Comparison of ENCODE assay signal across 20 cellular contexts in the genomic region with DNA sequence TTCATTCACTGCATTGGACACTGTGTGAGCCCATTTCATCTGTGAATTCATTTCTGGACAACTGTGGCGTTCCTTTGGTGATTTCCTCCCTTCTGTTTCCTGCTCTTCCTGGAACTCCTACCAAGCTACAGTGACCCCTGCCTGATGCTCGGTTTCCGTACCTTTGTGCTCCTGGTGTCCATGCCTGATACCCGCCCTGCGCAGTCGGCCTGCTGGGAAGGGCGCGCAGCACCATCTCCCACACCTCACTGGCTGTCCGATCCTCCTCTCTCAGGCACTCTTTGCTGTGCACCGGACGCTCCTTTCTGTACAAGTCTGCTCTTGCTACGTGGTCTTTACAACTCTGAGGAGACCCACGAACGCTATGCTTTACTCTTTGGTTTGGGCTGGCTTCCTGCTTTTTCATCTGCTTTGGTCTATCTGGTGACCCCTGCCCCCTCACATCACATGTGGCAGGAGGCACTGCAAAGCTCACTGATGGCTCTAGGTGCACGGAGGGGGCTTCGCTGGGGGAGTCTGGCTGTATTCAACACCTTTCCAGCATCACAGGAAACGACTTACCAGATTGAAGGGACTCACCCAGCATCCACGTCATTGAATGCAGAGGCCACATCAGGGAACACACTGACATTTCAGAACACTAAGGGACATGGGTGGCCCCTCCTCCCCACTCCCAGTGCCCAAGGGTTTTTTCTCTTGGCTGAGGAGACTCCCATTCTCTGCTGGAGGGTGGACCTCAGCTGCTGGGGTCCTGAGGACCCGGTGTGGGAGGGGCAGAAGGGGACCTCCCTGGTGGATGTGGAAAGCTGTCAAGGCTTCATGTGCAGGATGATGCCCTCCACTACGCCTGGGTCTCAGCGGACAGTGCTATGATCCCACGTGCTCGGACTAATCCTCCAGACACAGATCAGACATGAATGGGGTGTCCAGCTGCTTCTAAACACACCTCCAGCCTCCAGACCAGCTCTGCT. TPM values are rescaled to one million over a fixed set of nuclear protein-coding genes. Genes with fewer than 3 reads are reported as not detected.
A peak's percentile ranks its signal among the peaks of the same experiment; 100 is the strongest.
DNase-seq lines count a peak whose midpoint lies in the region; ATAC-seq, FAIRE-seq and TF ChIP-seq lines count a peak whose summit lies in the region.
"Had no signal": no experiment of that assay in that cellular context is flagged by ENCODE, and none has a peak within 500 bp of the region (broad histone marks: within the 10 kb centered on the region; RNA-seq: fewer than 3 reads in every experiment).

No MANE protein-coding gene starts in this region.

- H3K9me3 Mint-ChIP-seq in activated naive CD8-positive, alpha-beta T cell treated with anti-CD3 and anti-CD28 coated beads, Interleukin-2, amount 50 U/mL, for 24 hours = no peaks in the 10 kb centered on the region

- TF ChIP-seq CTCF in kidney (IDR thresholded peaks at IDR 0.05; ENCODE audit: borderline replicate concordance, extremely low read depth, insufficient read depth) (no peak), tibial artery (IDR thresholded peaks at IDR 0.05) (no peak), GM10266 (IDR thresholded peaks at IDR 0.05; ENCODE audit: control insufficient read depth, insufficient read depth, low read depth, missing control alignments) (no peak)

- intact Hi-C loops in left cardiac atrium (cut with DNase I) = loop anchor here in 1 of 2 donors (10.0 kb wide), 2 partner anchors 59 to 179 kb away; no protein-coding TSS in a partner anchor
- intact Hi-C loops in Right ventricle myocardium superior (cut with DNase I) = loop anchor here (5.0 kb wide), 1 partner anchor 56 kb away; no protein-coding TSS in a partner anchor
- intact Hi-C loops in kidney (cut with DNase I) = no loop called here
- intact Hi-C loops in tibial artery (cut with DNase I; ENCODE audit: low total_unique reads) = loop anchor here (2.0 to 10.0 kb wide), 2 partner anchors 61 to 209 kb away; partner anchors contain the start of gene TOLLIP

- H3K4me3 ChIP-seq in kidney (ENCODE audit: low read length in 2 of 2) (no peak overlapping the region), tibial artery (peak overlapping the region in 1 of 2 donors; percentile 16)
- H3K4me3 ChIP-seq: gastrocnemius medialis, stomach had no signal

- H3K27me3 ChIP-seq in tibial artery = no peaks in the 10 kb centered on the region
- H3K27me3 ChIP-seq: ascending aorta, gastrocnemius medialis, neutrophil, stomach had no signal

- peaks cover 0 to 22% of the 10 kb centered on the region in 2 donors for H3K4me1 ChIP-seq in kidney (ENCODE audit: control insufficient read depth in 1 of 2, insufficient read depth in 1 of 2, low read depth in 1 of 2, low read length in 2 of 2)
- H3K4me1 ChIP-seq in tibial artery = peaks cover 0 to 72% (median 53%) of the 10 kb centered on the region in 4 donors

- no peaks in the 10 kb centered on the region for H3K27me3 Mint-ChIP-seq in activated naive CD8-positive, alpha-beta T cell treated with anti-CD3 and anti-CD28 coated beads, Interleukin-2, amount 50 U/mL, for 24 hours
- H3K27me3 Mint-ChIP-seq: activated CD8-positive, alpha-beta memory T cell treated with anti-CD3 and anti-CD28 coated beads, Interleukin-2, amount 10 ng/mL, durations not matched to agents 7 days and 5 days had no signal

- no peaks in the 10 kb centered on the region for H3K36me3 Mint-ChIP-seq in activated naive CD8-positive, alpha-beta T cell treated with anti-CD3 and anti-CD28 coated beads, Interleukin-2, amount 50 U/mL, for 24 hours (ENCODE audit: low read depth)

- H3K9ac ChIP-seq in kidney (ENCODE audit: low read length in 2 of 2) = no peak overlapping the region

- peak; percentile 13 for DNase-seq in left cardiac atrium
- no peak for DNase-seq in Right ventricle myocardium superior
- no peak for DNase-seq in activated naive CD8-positive, alpha-beta T cell treated with anti-CD3 and anti-CD28 coated beads, Interleukin-2, amount 50 U/mL, for 24 hours
- DNase-seq in kidney = peak; percentile 44
- no peak for DNase-seq in tibial artery
- no peak for DNase-seq in NCI-H446 (lab: John Stamatoyannopoulos, UW)
- DNase-seq in GM10266 (ENCODE audit: extremely low spot score) = no peak
- no peak for DNase-seq in activated T-cell treated with anti-CD3 and anti-CD28 coated beads, Interleukin-2, amount 50 U/mL, for 1 hour
- DNase-seq: ACHN; activated CD4-positive, CD25-positive, alpha-beta regulatory T cell; activated CD8-positive, alpha-beta memory T cell treated with anti-CD3 and anti-CD28 coated beads, Interleukin-2, amount 10 ng/mL, durations not matched to agents 7 days and 5 days; activated gamma-delta T cell; cortex of kidney; gastrocnemius medialis; HCEC 1CT; NCI-H1436; NCI-H2171; stomach had no signal

- no peak for FAIRE-seq in kidney (lab: Jason Lieb, UNC)

- no peak overlapping the region for H3K27ac ChIP-seq in kidney (ENCODE audit: low read depth in 2 of 2, low read length in 2 of 2)
- peak overlapping the region; percentile 48 to 52 for H3K27ac ChIP-seq in tibial artery
- H3K27ac ChIP-seq: gastrocnemius medialis, neutrophil, stomach had no signal

- no peaks in the 10 kb centered on the region for H3K9me3 ChIP-seq in kidney (ENCODE audit: control insufficient read depth in 1 of 2, low read length in 2 of 2)
- H3K9me3 ChIP-seq in tibial artery = no peaks in the 10 kb centered on the region
- H3K9me3 ChIP-seq: ascending aorta, gastrocnemius medialis, neutrophil, stomach had no signal

- H3K4me3 Mint-ChIP-seq in activated naive CD8-positive, alpha-beta T cell treated with anti-CD3 and anti-CD28 coated beads, Interleukin-2, amount 50 U/mL, for 24 hours = no peak overlapping the region
- H3K4me3 Mint-ChIP-seq: activated CD8-positive, alpha-beta memory T cell treated with anti-CD3 and anti-CD28 coated beads, Interleukin-2, amount 10 ng/mL, durations not matched to agents 7 days and 5 days had no signal

- no peaks in the 10 kb centered on the region for H3K36me3 ChIP-seq in kidney (ENCODE audit: control insufficient read depth in 1 of 2, insufficient read depth in 2 of 2, low read length in 2 of 2)
- H3K36me3 ChIP-seq in tibial artery = no peaks in the 10 kb centered on the region
- H3K36me3 ChIP-seq: ascending aorta, gastrocnemius medialis, neutrophil, stomach had no signal

- ATAC-seq in left cardiac atrium (no peak), Right ventricle myocardium superior (ENCODE audit: poor library complexity) (no peak)
- ATAC-seq in activated naive CD8-positive, alpha-beta T cell treated with anti-CD3 and anti-CD28 coated beads, Interleukin-2, amount 50 U/mL, for 24 hours = no peak
- ATAC-seq: activated CD8-positive, alpha-beta memory T cell treated with anti-CD3 and anti-CD28 coated beads, Interleukin-2, amount 10 ng/mL, durations not matched to agents 7 days and 5 days had no signal

- peaks cover 56% of the 10 kb centered on the region for H3K4me1 Mint-ChIP-seq in activated naive CD8-positive, alpha-beta T cell treated with anti-CD3 and anti-CD28 coated beads, Interleukin-2, amount 50 U/mL, for 24 hours

- H3K27ac Mint-ChIP-seq in activated naive CD8-positive, alpha-beta T cell treated with anti-CD3 and anti-CD28 coated beads, Interleukin-2, amount 50 U/mL, for 24 hours = peak overlapping the region; percentile 71
- H3K27ac Mint-ChIP-seq: activated CD8-positive, alpha-beta memory T cell treated with anti-CD3 and anti-CD28 coated beads, Interleukin-2, amount 10 ng/mL, durations not matched to agents 7 days and 5 days had no signal

RNA-seq across cellular contexts. Expression of gene MOB2, which starts 27.0 kb away (rescaled TPM):
- total RNA-seq in left cardiac atrium (10 to 100 TPM; 36.6 to 44.0 TPM), Right ventricle myocardium superior (46.1 TPM), kidney (51.7 TPM)
- polyA plus RNA-seq in kidney (ENCODE audit: insufficient read depth, low read depth, low replicate concordance) = 50.7 TPM

RNA-seq across cellular contexts. Expression of gene DUSP8, which starts 58.5 kb away (rescaled TPM):
- total RNA-seq in left cardiac atrium (10 to 100 TPM in 1 of 2 donors, 1 to 10 TPM in 1; 9.0 to 21.7 TPM), Right ventricle myocardium superior (7.7 TPM), kidney (9.1 TPM)
- 1.9 TPM for polyA plus RNA-seq in kidney (ENCODE audit: insufficient read depth, low read depth, low replicate concordance)

Comparison
In these comparisons a context has a peak if more than half of its experiments do, and no peak if none do; other contexts are left out.
1. DNase-seq: peak in left cardiac atrium (single experiment) and kidney (single experiment); none in Right ventricle myocardium superior (single experiment), activated naive CD8-positive, alpha-beta T cell treated with anti-CD3 and anti-CD28 coated beads, Interleukin-2, amount 50 U/mL, for 24 hours (single experiment), tibial artery (0 of 2), NCI-H446 (0 of 2), GM10266 (single experiment) and activated T-cell treated with anti-CD3 and anti-CD28 coated beads, Interleukin-2, amount 50 U/mL, for 1 hour (single experiment).
2. H3K27ac ChIP-seq: peak in tibial artery (2 of 2); none in kidney (0 of 2).